Comparison of ENCODE assay signal across 1 cellular context in the genomic region with DNA sequence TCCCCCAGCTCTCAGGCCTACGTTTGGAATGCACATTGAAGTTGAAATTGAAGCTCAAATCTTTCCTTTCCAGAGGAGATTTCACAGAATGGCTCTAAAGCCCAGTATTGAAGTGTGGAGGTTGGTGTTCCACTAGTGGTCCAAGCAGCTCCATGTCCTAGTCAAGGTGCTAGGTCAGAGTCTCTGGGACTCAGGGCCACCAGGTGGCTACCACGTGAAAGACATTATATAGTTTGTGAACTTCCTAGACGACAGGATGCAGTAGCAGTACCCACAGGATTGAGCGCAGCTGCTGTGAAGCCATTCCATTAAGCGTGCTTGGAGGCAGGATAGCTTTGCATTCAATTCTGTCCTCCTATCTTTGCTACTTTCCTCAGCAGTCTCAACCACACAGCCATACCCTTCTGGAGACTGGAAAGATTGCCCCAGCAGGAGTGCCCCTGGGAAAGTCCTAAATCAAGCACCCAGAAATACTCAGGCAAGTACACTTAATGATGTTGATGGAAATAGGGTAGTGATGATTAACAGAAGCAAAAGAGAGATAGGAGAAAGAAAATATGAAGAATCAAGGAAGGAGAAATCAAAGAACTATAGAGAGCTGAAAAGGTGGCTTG.
TF ChIP-seq lines count a peak whose summit lies in the region.

No MANE protein-coding gene starts in this region.

TF ChIP-seq in HepG2, 621 proteins besides CTCF, POLR2A, EP300 and RAD21 (continued from another document and continues in another):
- TF ChIP-seq, protein P1, sequence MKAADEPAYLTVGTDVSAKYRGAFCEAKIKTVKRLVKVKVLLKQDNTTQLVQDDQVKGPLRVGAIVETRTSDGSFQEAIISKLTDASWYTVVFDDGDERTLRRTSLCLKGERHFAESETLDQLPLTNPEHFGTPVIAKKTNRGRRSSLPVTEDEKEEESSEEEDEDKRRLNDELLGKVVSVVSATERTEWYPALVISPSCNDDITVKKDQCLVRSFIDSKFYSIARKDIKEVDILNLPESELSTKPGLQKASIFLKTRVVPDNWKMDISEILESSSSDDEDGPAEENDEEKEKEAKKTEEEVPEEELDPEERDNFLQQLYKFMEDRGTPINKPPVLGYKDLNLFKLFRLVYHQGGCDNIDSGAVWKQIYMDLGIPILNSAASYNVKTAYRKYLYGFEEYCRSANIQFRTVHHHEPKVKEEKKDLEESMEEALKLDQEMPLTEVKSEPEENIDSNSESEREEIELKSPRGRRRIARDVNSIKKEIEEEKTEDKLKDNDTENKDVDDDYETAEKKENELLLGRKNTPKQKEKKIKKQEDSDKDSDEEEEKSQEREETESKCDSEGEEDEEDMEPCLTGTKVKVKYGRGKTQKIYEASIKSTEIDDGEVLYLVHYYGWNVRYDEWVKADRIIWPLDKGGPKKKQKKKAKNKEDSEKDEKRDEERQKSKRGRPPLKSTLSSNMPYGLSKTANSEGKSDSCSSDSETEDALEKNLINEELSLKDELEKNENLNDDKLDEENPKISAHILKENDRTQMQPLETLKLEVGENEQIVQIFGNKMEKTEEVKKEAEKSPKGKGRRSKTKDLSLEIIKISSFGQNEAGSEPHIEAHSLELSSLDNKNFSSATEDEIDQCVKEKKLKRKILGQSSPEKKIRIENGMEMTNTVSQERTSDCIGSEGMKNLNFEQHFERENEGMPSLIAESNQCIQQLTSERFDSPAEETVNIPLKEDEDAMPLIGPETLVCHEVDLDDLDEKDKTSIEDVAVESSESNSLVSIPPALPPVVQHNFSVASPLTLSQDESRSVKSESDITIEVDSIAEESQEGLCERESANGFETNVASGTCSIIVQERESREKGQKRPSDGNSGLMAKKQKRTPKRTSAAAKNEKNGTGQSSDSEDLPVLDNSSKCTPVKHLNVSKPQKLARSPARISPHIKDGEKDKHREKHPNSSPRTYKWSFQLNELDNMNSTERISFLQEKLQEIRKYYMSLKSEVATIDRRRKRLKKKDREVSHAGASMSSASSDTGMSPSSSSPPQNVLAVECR (CRISPR knock-in tag; IDR thresholded peaks at IDR 0.05; ENCODE audit: borderline replicate concordance), result peak; percentile 42; the same call in 1 of the 2 replicates
- TF ChIP-seq GATAD2A (CRISPR knock-in tag; IDR thresholded peaks at IDR 0.05) (peak; percentile 51; the same call in 1 of the 2 replicates), FOXO1 (CRISPR knock-in tag; IDR thresholded peaks at IDR 0.05) (no peak), NFATC3 (CRISPR knock-in tag; IDR thresholded peaks at IDR 0.05) (0 out of 2 replicates have a peak, but pooled peaks have one; percentile 43), CBX5 (CRISPR knock-in tag; IDR thresholded peaks at IDR 0.05; ENCODE audit: borderline replicate concordance) (no peak), HCFC1 (IDR thresholded peaks at IDR 0.05; ENCODE audit: low read depth, low read length) (no peak), STAG1 (CRISPR knock-in tag; IDR thresholded peaks at IDR 0.05) (peak; percentile 58), ZFP36L1 (CRISPR knock-in tag; IDR thresholded peaks at IDR 0.05) (no peak), TFDP1 (CRISPR knock-in tag; IDR thresholded peaks at IDR 0.05; ENCODE audit: borderline replicate concordance) (peak; percentile 43; the same call in 1 of the 2 replicates), HDAC2 (CRISPR knock-in tag; IDR thresholded peaks at IDR 0.05) (peak; percentile 71; the same call in 1 of the 2 replicates), ZNF512B (CRISPR knock-in tag; IDR thresholded peaks at IDR 0.05; ENCODE audit: borderline replicate concordance) (peak; percentile 26; the same call in 1 of the 2 replicates), ZNF101 (CRISPR knock-in tag; IDR thresholded peaks at IDR 0.05; ENCODE audit: borderline replicate concordance, low read depth) (no peak), CEBPG (CRISPR knock-in tag; IDR thresholded peaks at IDR 0.05) (0 out of 2 replicates have a peak, but pooled peaks have one; percentile 16), KDM4B (CRISPR knock-in tag; IDR thresholded peaks at IDR 0.05) (0 out of 2 replicates have a peak, but pooled peaks have one; percentile 43), RCOR2 (CRISPR knock-in tag; IDR thresholded peaks at IDR 0.05) (peak; percentile 18; the same call in 1 of the 2 replicates), IRF2 (CRISPR knock-in tag; IDR thresholded peaks at IDR 0.05) (no peak; the same call in 1 of the 2 replicates), NCOA1 (CRISPR knock-in tag; IDR thresholded peaks at IDR 0.05) (peak; percentile 76; the same call in 1 of the 2 replicates), KAT8 (CRISPR knock-in tag; IDR thresholded peaks at IDR 0.05) (0 out of 2 replicates have a peak, but pooled peaks have one; percentile 16), ZNF292 (CRISPR knock-in tag; IDR thresholded peaks at IDR 0.05; ENCODE audit: borderline replicate concordance, low read depth) (peak; percentile 56; the same call in 1 of the 2 replicates), TFE3 (CRISPR knock-in tag; IDR thresholded peaks at IDR 0.05) (0 out of 2 replicates have a peak, but pooled peaks have one; percentile 35), ZNF644 (CRISPR knock-in tag; IDR thresholded peaks at IDR 0.05; ENCODE audit: low read depth) (peak; percentile 56; the same call in 1 of the 2 replicates), SALL1 (CRISPR knock-in tag; IDR thresholded peaks at IDR 0.05) (peak; percentile 59; the same call in 1 of the 2 replicates)
- TF ChIP-seq, protein P2, sequence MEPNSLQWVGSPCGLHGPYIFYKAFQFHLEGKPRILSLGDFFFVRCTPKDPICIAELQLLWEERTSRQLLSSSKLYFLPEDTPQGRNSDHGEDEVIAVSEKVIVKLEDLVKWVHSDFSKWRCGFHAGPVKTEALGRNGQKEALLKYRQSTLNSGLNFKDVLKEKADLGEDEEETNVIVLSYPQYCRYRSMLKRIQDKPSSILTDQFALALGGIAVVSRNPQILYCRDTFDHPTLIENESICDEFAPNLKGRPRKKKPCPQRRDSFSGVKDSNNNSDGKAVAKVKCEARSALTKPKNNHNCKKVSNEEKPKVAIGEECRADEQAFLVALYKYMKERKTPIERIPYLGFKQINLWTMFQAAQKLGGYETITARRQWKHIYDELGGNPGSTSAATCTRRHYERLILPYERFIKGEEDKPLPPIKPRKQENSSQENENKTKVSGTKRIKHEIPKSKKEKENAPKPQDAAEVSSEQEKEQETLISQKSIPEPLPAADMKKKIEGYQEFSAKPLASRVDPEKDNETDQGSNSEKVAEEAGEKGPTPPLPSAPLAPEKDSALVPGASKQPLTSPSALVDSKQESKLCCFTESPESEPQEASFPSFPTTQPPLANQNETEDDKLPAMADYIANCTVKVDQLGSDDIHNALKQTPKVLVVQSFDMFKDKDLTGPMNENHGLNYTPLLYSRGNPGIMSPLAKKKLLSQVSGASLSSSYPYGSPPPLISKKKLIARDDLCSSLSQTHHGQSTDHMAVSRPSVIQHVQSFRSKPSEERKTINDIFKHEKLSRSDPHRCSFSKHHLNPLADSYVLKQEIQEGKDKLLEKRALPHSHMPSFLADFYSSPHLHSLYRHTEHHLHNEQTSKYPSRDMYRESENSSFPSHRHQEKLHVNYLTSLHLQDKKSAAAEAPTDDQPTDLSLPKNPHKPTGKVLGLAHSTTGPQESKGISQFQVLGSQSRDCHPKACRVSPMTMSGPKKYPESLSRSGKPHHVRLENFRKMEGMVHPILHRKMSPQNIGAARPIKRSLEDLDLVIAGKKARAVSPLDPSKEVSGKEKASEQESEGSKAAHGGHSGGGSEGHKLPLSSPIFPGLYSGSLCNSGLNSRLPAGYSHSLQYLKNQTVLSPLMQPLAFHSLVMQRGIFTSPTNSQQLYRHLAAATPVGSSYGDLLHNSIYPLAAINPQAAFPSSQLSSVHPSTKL (CRISPR knock-in tag; IDR thresholded peaks at IDR 0.05), result peak; percentile 53
- TF ChIP-seq, protein P3, sequence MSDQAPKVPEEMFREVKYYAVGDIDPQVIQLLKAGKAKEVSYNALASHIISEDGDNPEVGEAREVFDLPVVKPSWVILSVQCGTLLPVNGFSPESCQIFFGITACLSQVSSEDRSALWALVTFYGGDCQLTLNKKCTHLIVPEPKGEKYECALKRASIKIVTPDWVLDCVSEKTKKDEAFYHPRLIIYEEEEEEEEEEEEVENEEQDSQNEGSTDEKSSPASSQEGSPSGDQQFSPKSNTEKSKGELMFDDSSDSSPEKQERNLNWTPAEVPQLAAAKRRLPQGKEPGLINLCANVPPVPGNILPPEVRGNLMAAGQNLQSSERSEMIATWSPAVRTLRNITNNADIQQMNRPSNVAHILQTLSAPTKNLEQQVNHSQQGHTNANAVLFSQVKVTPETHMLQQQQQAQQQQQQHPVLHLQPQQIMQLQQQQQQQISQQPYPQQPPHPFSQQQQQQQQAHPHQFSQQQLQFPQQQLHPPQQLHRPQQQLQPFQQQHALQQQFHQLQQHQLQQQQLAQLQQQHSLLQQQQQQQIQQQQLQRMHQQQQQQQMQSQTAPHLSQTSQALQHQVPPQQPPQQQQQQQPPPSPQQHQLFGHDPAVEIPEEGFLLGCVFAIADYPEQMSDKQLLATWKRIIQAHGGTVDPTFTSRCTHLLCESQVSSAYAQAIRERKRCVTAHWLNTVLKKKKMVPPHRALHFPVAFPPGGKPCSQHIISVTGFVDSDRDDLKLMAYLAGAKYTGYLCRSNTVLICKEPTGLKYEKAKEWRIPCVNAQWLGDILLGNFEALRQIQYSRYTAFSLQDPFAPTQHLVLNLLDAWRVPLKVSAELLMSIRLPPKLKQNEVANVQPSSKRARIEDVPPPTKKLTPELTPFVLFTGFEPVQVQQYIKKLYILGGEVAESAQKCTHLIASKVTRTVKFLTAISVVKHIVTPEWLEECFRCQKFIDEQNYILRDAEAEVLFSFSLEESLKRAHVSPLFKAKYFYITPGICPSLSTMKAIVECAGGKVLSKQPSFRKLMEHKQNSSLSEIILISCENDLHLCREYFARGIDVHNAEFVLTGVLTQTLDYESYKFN (CRISPR knock-in tag; conservative IDR thresholded peaks at IDR 0.05), result no peak
- TF ChIP-seq, protein P4, sequence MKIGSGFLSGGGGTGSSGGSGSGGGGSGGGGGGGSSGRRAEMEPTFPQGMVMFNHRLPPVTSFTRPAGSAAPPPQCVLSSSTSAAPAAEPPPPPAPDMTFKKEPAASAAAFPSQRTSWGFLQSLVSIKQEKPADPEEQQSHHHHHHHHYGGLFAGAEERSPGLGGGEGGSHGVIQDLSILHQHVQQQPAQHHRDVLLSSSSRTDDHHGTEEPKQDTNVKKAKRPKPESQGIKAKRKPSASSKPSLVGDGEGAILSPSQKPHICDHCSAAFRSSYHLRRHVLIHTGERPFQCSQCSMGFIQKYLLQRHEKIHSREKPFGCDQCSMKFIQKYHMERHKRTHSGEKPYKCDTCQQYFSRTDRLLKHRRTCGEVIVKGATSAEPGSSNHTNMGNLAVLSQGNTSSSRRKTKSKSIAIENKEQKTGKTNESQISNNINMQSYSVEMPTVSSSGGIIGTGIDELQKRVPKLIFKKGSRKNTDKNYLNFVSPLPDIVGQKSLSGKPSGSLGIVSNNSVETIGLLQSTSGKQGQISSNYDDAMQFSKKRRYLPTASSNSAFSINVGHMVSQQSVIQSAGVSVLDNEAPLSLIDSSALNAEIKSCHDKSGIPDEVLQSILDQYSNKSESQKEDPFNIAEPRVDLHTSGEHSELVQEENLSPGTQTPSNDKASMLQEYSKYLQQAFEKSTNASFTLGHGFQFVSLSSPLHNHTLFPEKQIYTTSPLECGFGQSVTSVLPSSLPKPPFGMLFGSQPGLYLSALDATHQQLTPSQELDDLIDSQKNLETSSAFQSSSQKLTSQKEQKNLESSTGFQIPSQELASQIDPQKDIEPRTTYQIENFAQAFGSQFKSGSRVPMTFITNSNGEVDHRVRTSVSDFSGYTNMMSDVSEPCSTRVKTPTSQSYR (CRISPR knock-in tag; IDR thresholded peaks at IDR 0.05; ENCODE audit: borderline replicate concordance), result peak; percentile 47; the same call in 1 of the 2 replicates
- TF ChIP-seq, protein P5, sequence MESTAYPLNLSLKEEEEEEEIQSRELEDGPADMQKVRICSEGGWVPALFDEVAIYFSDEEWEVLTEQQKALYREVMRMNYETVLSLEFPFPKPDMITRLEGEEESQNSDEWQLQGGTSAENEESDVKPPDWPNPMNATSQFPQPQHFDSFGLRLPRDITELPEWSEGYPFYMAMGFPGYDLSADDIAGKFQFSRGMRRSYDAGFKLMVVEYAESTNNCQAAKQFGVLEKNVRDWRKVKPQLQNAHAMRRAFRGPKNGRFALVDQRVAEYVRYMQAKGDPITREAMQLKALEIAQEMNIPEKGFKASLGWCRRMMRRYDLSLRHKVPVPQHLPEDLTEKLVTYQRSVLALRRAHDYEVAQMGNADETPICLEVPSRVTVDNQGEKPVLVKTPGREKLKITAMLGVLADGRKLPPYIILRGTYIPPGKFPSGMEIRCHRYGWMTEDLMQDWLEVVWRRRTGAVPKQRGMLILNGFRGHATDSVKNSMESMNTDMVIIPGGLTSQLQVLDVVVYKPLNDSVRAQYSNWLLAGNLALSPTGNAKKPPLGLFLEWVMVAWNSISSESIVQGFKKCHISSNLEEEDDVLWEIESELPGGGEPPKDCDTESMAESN (CRISPR knock-in tag; conservative IDR thresholded peaks at IDR 0.05), result no peak
